In genomic region chr6:33634986-33635385, GRCh38 we compare ENCODE assay signal across 10 cellular contexts. TPM values are rescaled to one million over a fixed set of nuclear protein-coding genes. Genes with fewer than 3 reads are reported as not detected.
DNase-seq lines count a peak whose midpoint lies in the region; ATAC-seq and TF ChIP-seq lines count a peak whose summit lies in the region.
"Had no signal": no experiment of that assay in that cellular context is flagged by ENCODE, and none has a peak within 500 bp of the region (broad histone marks: within the 10 kb centered on the region; RNA-seq: fewer than 3 reads in every experiment).

No MANE protein-coding gene starts in this region.

- DNase-seq in activated naive CD8-positive, alpha-beta T cell treated with anti-CD3 and anti-CD28 coated beads for 36 hours: no peak
- DNase-seq in RWPE1 (ENCODE audit: low spot score) (no peak), mesenteric fat pad (ENCODE audit: low spot score) (no peak), SW480 (ENCODE audit: low spot score) (no peak)
- DNase-seq: anterior cingulate cortex, NCI-H1417 treated with DMSO at 0.1 percent for 48 hours had no signal

- no peaks in the 10 kb centered on the region for H3K9me3 ChIP-seq in iPS-18c (ENCODE audit: control insufficient read depth, insufficient read depth, low read length)

- H3K36me3 Mint-ChIP-seq in activated naive CD8-positive, alpha-beta T cell: no peaks in the 10 kb centered on the region
- H3K36me3 Mint-ChIP-seq in activated naive CD8-positive, alpha-beta T cell treated with anti-CD3 and anti-CD28 coated beads for 36 hours: peaks cover 14% of the 10 kb centered on the region
- peaks cover 36% of the 10 kb centered on the region for H3K36me3 Mint-ChIP-seq in stimulated activated memory B cell treated with anti-CD40 and anti-IgM and Interleukin-4, amounts not matched to agents 10 μg/mL and 1 μg/mL and 100 μg/mL, for 72 hours

- no peak for ATAC-seq in stimulated activated memory B cell treated with anti-CD40 and anti-IgM and Interleukin-4, amounts not matched to agents 10 μg/mL and 1 μg/mL and 100 μg/mL, for 72 hours
- no peak for ATAC-seq in GM19395 (IDR thresholded peaks at IDR 0.05; ENCODE audit: unreplicated experiment)

- no peaks in the 10 kb centered on the region for H3K27me3 Mint-ChIP-seq in activated naive CD8-positive, alpha-beta T cell
- no peaks in the 10 kb centered on the region for H3K27me3 Mint-ChIP-seq in activated naive CD8-positive, alpha-beta T cell treated with anti-CD3 and anti-CD28 coated beads for 36 hours
- no peaks in the 10 kb centered on the region for H3K27me3 Mint-ChIP-seq in stimulated activated memory B cell treated with anti-CD40 and anti-IgM and Interleukin-4, amounts not matched to agents 10 μg/mL and 1 μg/mL and 100 μg/mL, for 72 hours

- peak overlapping the region; percentile 3; the same call in 1 of the 2 replicates for H3K4me3 ChIP-seq in iPS-18c (ENCODE audit: insufficient read depth, low read depth, low read length)

- H3K27ac ChIP-seq in RWPE1: peak overlapping the region; percentile 88

- POLR2A ChIA-PET in RWPE1 (lab: Yijun Ruan, JAX; ENCODE audit: low non-redundant PET): no interaction called here

- H3K9me3 Mint-ChIP-seq in activated naive CD8-positive, alpha-beta T cell (ENCODE audit: low read depth): no peaks in the 10 kb centered on the region
- H3K9me3 Mint-ChIP-seq in activated naive CD8-positive, alpha-beta T cell treated with anti-CD3 and anti-CD28 coated beads for 36 hours: no peaks in the 10 kb centered on the region
- H3K9me3 Mint-ChIP-seq in stimulated activated memory B cell treated with anti-CD40 and anti-IgM and Interleukin-4, amounts not matched to agents 10 μg/mL and 1 μg/mL and 100 μg/mL, for 72 hours: no peaks in the 10 kb centered on the region

- CTCF ChIA-PET in RWPE1 (lab: Yijun Ruan, JAX): no interaction called here

- peaks cover 49% of the 10 kb centered on the region for H3K4me1 Mint-ChIP-seq in activated naive CD8-positive, alpha-beta T cell (ENCODE audit: low read depth)
- peaks cover 29% of the 10 kb centered on the region for H3K4me1 Mint-ChIP-seq in activated naive CD8-positive, alpha-beta T cell treated with anti-CD3 and anti-CD28 coated beads for 36 hours
- peaks cover 78% of the 10 kb centered on the region for H3K4me1 Mint-ChIP-seq in stimulated activated memory B cell treated with anti-CD40 and anti-IgM and Interleukin-4, amounts not matched to agents 10 μg/mL and 1 μg/mL and 100 μg/mL, for 72 hours

- TF ChIP-seq CTCF in RWPE1 (conservative IDR thresholded peaks at IDR 0.05; ENCODE audit: low read depth): no peak

- H3K4me3 Mint-ChIP-seq in activated naive CD8-positive, alpha-beta T cell: peak overlapping the region; percentile 48
- H3K4me3 Mint-ChIP-seq in activated naive CD8-positive, alpha-beta T cell treated with anti-CD3 and anti-CD28 coated beads for 36 hours: no peak overlapping the region
- peak overlapping the region; percentile 22 for H3K4me3 Mint-ChIP-seq in stimulated activated memory B cell treated with anti-CD40 and anti-IgM and Interleukin-4, amounts not matched to agents 10 μg/mL and 1 μg/mL and 100 μg/mL, for 72 hours

- no peak overlapping the region for H3K27ac Mint-ChIP-seq in activated naive CD8-positive, alpha-beta T cell
- no peak overlapping the region for H3K27ac Mint-ChIP-seq in activated naive CD8-positive, alpha-beta T cell treated with anti-CD3 and anti-CD28 coated beads for 36 hours
- H3K27ac Mint-ChIP-seq in stimulated activated memory B cell treated with anti-CD40 and anti-IgM and Interleukin-4, amounts not matched to agents 10 μg/mL and 1 μg/mL and 100 μg/mL, for 72 hours: no peak overlapping the region

RNA-seq across cellular contexts. Expression of gene ITPR3, which starts 13.9 kb away (rescaled TPM):
- total RNA-seq in activated naive CD8-positive, alpha-beta T cell treated with anti-CD3 and anti-CD28 coated beads for 36 hours: 10 to 100 TPM; 35.5 to 36.6 TPM
- total RNA-seq in mesenteric fat pad: 18.5 TPM

RNA-seq across cellular contexts. Expression of gene BAK1, which starts 54.9 kb away (rescaled TPM):
- total RNA-seq in activated naive CD8-positive, alpha-beta T cell treated with anti-CD3 and anti-CD28 coated beads for 36 hours: 10 to 100 TPM; 32.0 to 34.3 TPM
- total RNA-seq in mesenteric fat pad: 15.2 TPM
